Comparison of ENCODE assay signal across 22 cellular contexts in the genomic region with DNA sequence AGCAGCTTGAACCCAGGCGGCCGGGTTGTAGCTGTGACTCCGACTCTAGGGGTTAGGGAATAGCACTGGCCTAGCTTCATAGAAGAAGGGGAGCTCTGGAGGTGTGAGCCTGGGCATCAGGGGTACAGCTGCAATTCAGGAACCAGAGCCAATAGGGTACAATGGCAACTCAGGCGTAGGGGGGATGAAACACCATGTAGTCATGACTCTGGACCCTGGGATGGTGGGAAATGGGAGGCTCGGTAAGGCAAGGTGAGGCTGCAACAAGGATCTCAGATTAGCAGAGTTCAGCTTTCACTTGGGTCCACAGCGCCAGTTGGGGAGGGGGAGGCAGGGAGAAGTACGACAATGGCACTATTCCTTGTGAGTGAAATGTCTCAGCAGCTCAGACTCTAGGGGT.
"Had no signal": no experiment of that assay in that cellular context is flagged by ENCODE, and none has a peak within 500 bp of the region (broad histone marks: within the 10 kb centered on the region; RNA-seq: fewer than 3 reads in every experiment).

No MANE protein-coding gene starts in this region.

- H3K27me3 ChIP-seq: SJSA1 had no signal

- DNase-seq: KBM-7, MV-4-11, NCI-H1048, NCI-H1105 treated with DMSO at 0.1 percent for 48 hours, NCI-H1417 treated with DMSO at 0.1 percent for 48 hours, NCI-H146, NCI-H1694 treated with DMSO at 0.1 percent for 48 hours, NCI-H1930, NCI-H2081, NCI-H2107, NCI-H226, NCI-H446, NCI-H510A, NCI-H524 treated with DMSO at 0.1 percent for 48 hours, NCI-H69, NCI-H774, Right ventricle myocardium superior, RPMI8226, SIG-M5 had no signal

- FAIRE-seq: RCC 7860 had no signal

- H3K27ac ChIP-seq: SJSA1, SK-N-MC had no signal

- H3K36me3 ChIP-seq: SJSA1 had no signal

- H3K4me3 ChIP-seq: SJSA1, SK-N-MC had no signal
